1 cellular context compared by ENCODE assay signal in the genomic region with DNA sequence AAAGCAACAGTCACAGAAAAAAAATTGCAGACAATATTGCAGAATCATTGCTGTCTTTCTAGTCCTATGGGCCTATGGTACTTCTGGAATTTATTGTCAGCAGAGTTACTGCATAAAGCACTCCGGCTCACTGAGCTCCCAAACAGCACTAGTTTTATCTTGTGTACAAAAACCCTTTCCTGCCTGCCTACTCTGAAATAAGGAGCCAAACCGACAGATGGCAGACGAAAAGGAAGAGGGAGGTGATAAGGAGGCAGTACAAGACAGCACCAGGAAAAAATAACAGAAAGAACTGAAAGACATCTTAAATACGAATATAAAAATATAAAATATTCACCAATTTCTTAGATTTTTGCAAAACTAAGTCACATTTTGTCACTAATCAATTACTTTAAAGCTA.
TF ChIP-seq lines count a peak whose summit lies in the region.

No MANE protein-coding gene starts in this region.

TF ChIP-seq in liver, 16 proteins besides CTCF, POLR2A, EP300 and RAD21 (continued from another document):
- TF ChIP-seq SP1 (IDR thresholded peaks at IDR 0.05) (no peak), HNF4A (conservative IDR thresholded peaks at IDR 0.05) (no peak), GABPA (IDR thresholded peaks at IDR 0.05 in 1 of 2, conservative IDR thresholded peaks at IDR 0.05 in 1 of 2) (no peak), RXRA (IDR thresholded peaks at IDR 0.05) (no peak)
- TF ChIP-seq, protein P1, sequence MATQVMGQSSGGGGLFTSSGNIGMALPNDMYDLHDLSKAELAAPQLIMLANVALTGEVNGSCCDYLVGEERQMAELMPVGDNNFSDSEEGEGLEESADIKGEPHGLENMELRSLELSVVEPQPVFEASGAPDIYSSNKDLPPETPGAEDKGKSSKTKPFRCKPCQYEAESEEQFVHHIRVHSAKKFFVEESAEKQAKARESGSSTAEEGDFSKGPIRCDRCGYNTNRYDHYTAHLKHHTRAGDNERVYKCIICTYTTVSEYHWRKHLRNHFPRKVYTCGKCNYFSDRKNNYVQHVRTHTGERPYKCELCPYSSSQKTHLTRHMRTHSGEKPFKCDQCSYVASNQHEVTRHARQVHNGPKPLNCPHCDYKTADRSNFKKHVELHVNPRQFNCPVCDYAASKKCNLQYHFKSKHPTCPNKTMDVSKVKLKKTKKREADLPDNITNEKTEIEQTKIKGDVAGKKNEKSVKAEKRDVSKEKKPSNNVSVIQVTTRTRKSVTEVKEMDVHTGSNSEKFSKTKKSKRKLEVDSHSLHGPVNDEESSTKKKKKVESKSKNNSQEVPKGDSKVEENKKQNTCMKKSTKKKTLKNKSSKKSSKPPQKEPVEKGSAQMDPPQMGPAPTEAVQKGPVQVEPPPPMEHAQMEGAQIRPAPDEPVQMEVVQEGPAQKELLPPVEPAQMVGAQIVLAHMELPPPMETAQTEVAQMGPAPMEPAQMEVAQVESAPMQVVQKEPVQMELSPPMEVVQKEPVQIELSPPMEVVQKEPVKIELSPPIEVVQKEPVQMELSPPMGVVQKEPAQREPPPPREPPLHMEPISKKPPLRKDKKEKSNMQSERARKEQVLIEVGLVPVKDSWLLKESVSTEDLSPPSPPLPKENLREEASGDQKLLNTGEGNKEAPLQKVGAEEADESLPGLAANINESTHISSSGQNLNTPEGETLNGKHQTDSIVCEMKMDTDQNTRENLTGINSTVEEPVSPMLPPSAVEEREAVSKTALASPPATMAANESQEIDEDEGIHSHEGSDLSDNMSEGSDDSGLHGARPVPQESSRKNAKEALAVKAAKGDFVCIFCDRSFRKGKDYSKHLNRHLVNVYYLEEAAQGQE (IDR thresholded peaks at IDR 0.05) = no peak
- TF ChIP-seq, protein P2, sequence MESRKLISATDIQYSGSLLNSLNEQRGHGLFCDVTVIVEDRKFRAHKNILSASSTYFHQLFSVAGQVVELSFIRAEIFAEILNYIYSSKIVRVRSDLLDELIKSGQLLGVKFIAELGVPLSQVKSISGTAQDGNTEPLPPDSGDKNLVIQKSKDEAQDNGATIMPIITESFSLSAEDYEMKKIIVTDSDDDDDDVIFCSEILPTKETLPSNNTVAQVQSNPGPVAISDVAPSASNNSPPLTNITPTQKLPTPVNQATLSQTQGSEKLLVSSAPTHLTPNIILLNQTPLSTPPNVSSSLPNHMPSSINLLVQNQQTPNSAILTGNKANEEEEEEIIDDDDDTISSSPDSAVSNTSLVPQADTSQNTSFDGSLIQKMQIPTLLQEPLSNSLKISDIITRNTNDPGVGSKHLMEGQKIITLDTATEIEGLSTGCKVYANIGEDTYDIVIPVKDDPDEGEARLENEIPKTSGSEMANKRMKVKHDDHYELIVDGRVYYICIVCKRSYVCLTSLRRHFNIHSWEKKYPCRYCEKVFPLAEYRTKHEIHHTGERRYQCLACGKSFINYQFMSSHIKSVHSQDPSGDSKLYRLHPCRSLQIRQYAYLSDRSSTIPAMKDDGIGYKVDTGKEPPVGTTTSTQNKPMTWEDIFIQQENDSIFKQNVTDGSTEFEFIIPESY (IDR thresholded peaks at IDR 0.05) = no peak
